In the genomic region with DNA sequence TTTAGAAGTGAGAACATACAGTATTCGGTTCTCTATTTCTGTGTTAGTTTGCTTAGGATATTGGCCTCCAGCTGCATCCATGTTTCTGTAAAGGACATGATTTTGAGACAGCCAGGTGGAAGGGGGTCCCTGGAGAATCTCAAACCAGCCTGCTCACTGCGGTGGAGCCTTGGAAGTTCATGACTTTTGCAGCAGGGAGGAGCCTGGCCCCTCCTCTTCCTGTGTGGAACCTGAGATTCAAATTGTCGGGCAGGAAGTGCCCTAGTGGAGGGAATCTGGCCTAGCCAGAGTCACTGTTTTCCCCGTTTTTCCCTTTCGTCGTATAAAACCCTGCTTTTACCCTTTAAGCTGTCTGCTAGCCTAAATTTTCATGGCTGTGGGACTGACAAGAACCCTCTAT, we compare ENCODE assay signal across 26 cellular contexts.
"Had no signal": no experiment of that assay in that cellular context is flagged by ENCODE, and none has a peak within 500 bp of the region (broad histone marks: within the 10 kb centered on the region; RNA-seq: fewer than 3 reads in every experiment).

No MANE protein-coding gene starts in this region.

- H3K27me3 Mint-ChIP-seq: naive thymus-derived CD8-positive, alpha-beta T cell; progenitor cell of endocrine pancreas; stimulated activated memory B cell treated with anti-CD40 and anti-IgM and Interleukin-4, amounts not matched to agents 10 μg/mL and 1 μg/mL and 100 μg/mL, for 72 hours; stimulated activated naive CD8-positive, alpha-beta T cell treated with anti-CD3 and anti-CD28 coated beads, Interleukin-15, amount 100 ng/mL, for 72 hours had no signal

- DNase-seq: hypothalamus; immature natural killer cell; kidney; left colon; left lung; lower lobe of right lung; mammary epithelial cell; mesenchymal stem cell; naive thymus-derived CD8-positive, alpha-beta T cell; ovary; sigmoid colon; stimulated activated CD4-positive, alpha-beta T cell treated with anti-CD3 and anti-CD28 coated beads, Interleukin-1b, Interleukin-23, amount 100 ng/mL, for 48 hours; stimulated activated CD4-positive, alpha-beta T cell treated with anti-CD3 and anti-CD28 coated beads, Interleukin-2, amount 100 ng/mL, for 48 hours; stimulated activated CD4-positive, alpha-beta T cell treated with anti-CD3 and anti-CD28 coated beads, Interleukin-4, amount 100 ng/mL, for 4 hours; stimulated activated CD8-positive, alpha-beta memory T cell treated with anti-CD3 and anti-CD28 coated beads, Interleukin-4, amount 100 ng/mL, for 48 hours; stimulated activated naive CD4-positive, alpha-beta T cell treated with Interleukin-2 at 50 U/mL for 16 hours; stimulated activated naive CD8-positive, alpha-beta T cell treated with anti-CD3 and anti-CD28 coated beads, Interleukin-15, amount 100 ng/mL, for 72 hours; substantia nigra; thyroid gland; transverse colon; uterus had no signal

- H3K9me3 ChIP-seq: left lung, lower lobe of right lung, ovary, right atrium auricular region, sigmoid colon, thyroid gland, transverse colon, uterus had no signal

- H3K4me3 Mint-ChIP-seq: immature natural killer cell; naive thymus-derived CD8-positive, alpha-beta T cell; nephron; stimulated activated memory B cell treated with anti-CD40 and anti-IgM and Interleukin-4, amounts not matched to agents 10 μg/mL and 1 μg/mL and 100 μg/mL, for 72 hours; stimulated activated naive CD8-positive, alpha-beta T cell treated with anti-CD3 and anti-CD28 coated beads, Interleukin-15, amount 100 ng/mL, for 72 hours had no signal

- H3K4me3 ChIP-seq: left lung, lower lobe of right lung, ovary, right atrium auricular region, sigmoid colon, smooth muscle cell, thyroid gland, transverse colon, uterus had no signal

- H3K36me3 ChIP-seq: left lung, lower lobe of right lung, ovary, right atrium auricular region, sigmoid colon, thyroid gland, transverse colon, uterus had no signal

- H3K36me3 Mint-ChIP-seq: immature natural killer cell; naive thymus-derived CD8-positive, alpha-beta T cell; stimulated activated memory B cell treated with anti-CD40 and anti-IgM and Interleukin-4, amounts not matched to agents 10 μg/mL and 1 μg/mL and 100 μg/mL, for 72 hours had no signal

- ATAC-seq: left colon; left lung; lower lobe of right lung; naive thymus-derived CD8-positive, alpha-beta T cell; stimulated activated memory B cell treated with anti-CD40 and anti-IgM and Interleukin-4, amounts not matched to agents 10 μg/mL and 1 μg/mL and 100 μg/mL, for 72 hours; stimulated activated naive CD8-positive, alpha-beta T cell treated with anti-CD3 and anti-CD28 coated beads, Interleukin-15, amount 100 ng/mL, for 72 hours had no signal

- H3K27ac ChIP-seq: left lung, lower lobe of right lung, ovary, right atrium auricular region, sigmoid colon, thyroid gland, transverse colon, uterus had no signal

- H3K27me3 ChIP-seq: left lung, ovary, right atrium auricular region, sigmoid colon, thyroid gland, transverse colon, uterus had no signal

- H3K4me1 Mint-ChIP-seq: immature natural killer cell; naive thymus-derived CD8-positive, alpha-beta T cell; nephron; stimulated activated memory B cell treated with anti-CD40 and anti-IgM and Interleukin-4, amounts not matched to agents 10 μg/mL and 1 μg/mL and 100 μg/mL, for 72 hours; stimulated activated naive CD8-positive, alpha-beta T cell treated with anti-CD3 and anti-CD28 coated beads, Interleukin-15, amount 100 ng/mL, for 72 hours had no signal

- H3K9me3 Mint-ChIP-seq: stimulated activated memory B cell treated with anti-CD40 and anti-IgM and Interleukin-4, amounts not matched to agents 10 μg/mL and 1 μg/mL and 100 μg/mL, for 72 hours had no signal

- H3K4me2 ChIP-seq: smooth muscle cell had no signal

- H3K4me1 ChIP-seq: left lung, lower lobe of right lung, right atrium auricular region, sigmoid colon, thyroid gland, transverse colon, uterus had no signal
